In genomic region chr2:64565949-64566705, GRCh38 we compare ENCODE assay signal across 20 cellular contexts. TPM values are rescaled to one million over a fixed set of nuclear protein-coding genes. Genes with fewer than 3 reads are reported as not detected.
DNase-seq lines count a peak whose midpoint lies in the region; ATAC-seq and TF ChIP-seq lines count a peak whose summit lies in the region.
"Had no signal": no experiment of that assay in that cellular context is flagged by ENCODE, and none has a peak within 500 bp of the region (broad histone marks: within the 10 kb centered on the region; RNA-seq: fewer than 3 reads in every experiment).

No MANE protein-coding gene starts in this region.

- H3K9me3 Mint-ChIP-seq in CD8-positive, alpha-beta memory T cell = no peaks in the 10 kb centered on the region
- H3K9me3 Mint-ChIP-seq: activated naive CD4-positive, alpha-beta T cell treated with anti-CD3 and anti-CD28 coated beads, Interleukin-2, amount 10 ng/mL, durations not matched to agents 7 days and 5 days had no signal

- H3K4me3 Mint-ChIP-seq in CD8-positive, alpha-beta memory T cell = peak overlapping the region in 1 of 7 donors; percentile 3
- H3K4me3 Mint-ChIP-seq: activated naive CD4-positive, alpha-beta T cell treated with anti-CD3 and anti-CD28 coated beads, Interleukin-2, amount 10 ng/mL, durations not matched to agents 7 days and 5 days had no signal

- peak overlapping the region in 5 of 8 donors; percentile 12 to 75 (median 33) for H3K27ac Mint-ChIP-seq in CD8-positive, alpha-beta memory T cell
- H3K27ac Mint-ChIP-seq: activated naive CD4-positive, alpha-beta T cell treated with anti-CD3 and anti-CD28 coated beads, Interleukin-2, amount 10 ng/mL, durations not matched to agents 7 days and 5 days had no signal

- no peaks in the 10 kb centered on the region for H3K27me3 Mint-ChIP-seq in CD8-positive, alpha-beta memory T cell
- H3K27me3 Mint-ChIP-seq: activated naive CD4-positive, alpha-beta T cell treated with anti-CD3 and anti-CD28 coated beads, Interleukin-2, amount 10 ng/mL, durations not matched to agents 7 days and 5 days had no signal

- peaks cover 0 to 25% (median 10%) of the 10 kb centered on the region in 3 donors for H3K36me3 Mint-ChIP-seq in CD8-positive, alpha-beta memory T cell

- no peak overlapping the region for H3K27ac ChIP-seq in CD8-positive, alpha-beta memory T cell (ENCODE audit: low read depth, low read length)
- H3K27ac ChIP-seq: 22Rv1, body of pancreas, coronary artery, hepatocyte, SJCRH30, spleen had no signal

- POLR2A ChIA-PET in CD8-positive, alpha-beta memory T cell (lab: Charles Lee) = no interaction called here

- CTCF ChIA-PET in CD8-positive, alpha-beta memory T cell (lab: Charles Lee) = no interaction called here

- no peaks in the 10 kb centered on the region for H3K27me3 ChIP-seq in CD8-positive, alpha-beta memory T cell (ENCODE audit: insufficient read depth, low read length, poor library complexity, severe bottlenecking)
- H3K27me3 ChIP-seq: body of pancreas, hepatocyte, SJCRH30, spleen had no signal

- peaks cover 32 to 38% (median 38%) of the 10 kb centered on the region in 3 donors for H3K4me1 Mint-ChIP-seq in CD8-positive, alpha-beta memory T cell

- ATAC-seq in SK-N-SH treated with all-trans-retinoic acid at 6 μM for 48 hours (no peak), GM18498 (IDR thresholded peaks at IDR 0.05; ENCODE audit: unreplicated experiment) (no peak), GM21360 (IDR thresholded peaks at IDR 0.05; ENCODE audit: unreplicated experiment) (no peak), HG03520 (IDR thresholded peaks at IDR 0.05; ENCODE audit: unreplicated experiment) (no peak)
- ATAC-seq: body of pancreas had no signal

- H3K4me3 ChIP-seq in CD8-positive, alpha-beta memory T cell (ENCODE audit: low read length) = no peak overlapping the region
- H3K4me3 ChIP-seq: body of pancreas, coronary artery, hepatocyte, SJCRH30, spleen had no signal

- peak; percentile 27 for DNase-seq in NCI-H1105 treated with DMSO at 0.1 percent for 48 hours (lab: John Stamatoyannopoulos, UW)
- no peak for DNase-seq in NCI-H1105 (lab: John Stamatoyannopoulos, UW)
- no peak for DNase-seq in CD8-positive, alpha-beta memory T cell
- DNase-seq in left kidney (ENCODE audit: low read depth, low spot score) = peak; percentile 19
- DNase-seq: activated CD4-positive, alpha-beta T cell treated with anti-CD3 and anti-CD28 coated beads for 1 hour; activated naive CD4-positive, alpha-beta T cell treated with anti-CD3 and anti-CD28 coated beads, Interleukin-2, amount 10 ng/mL, durations not matched to agents 7 days and 5 days; body of pancreas; DMS153; kidney; NCI-H1694 treated with DMSO at 0.1 percent for 48 hours; NCI-H526; SJCRH30; spleen had no signal

- H3K9me3 ChIP-seq in CD8-positive, alpha-beta memory T cell (ENCODE audit: low read length) = no peaks in the 10 kb centered on the region
- H3K9me3 ChIP-seq: body of pancreas, SJCRH30, spleen had no signal

- H3K4me1 ChIP-seq in CD8-positive, alpha-beta memory T cell (ENCODE audit: insufficient read depth, low read length) = peaks cover 21% of the 10 kb centered on the region
- H3K4me1 ChIP-seq: SJCRH30 had no signal

- H3K36me3 ChIP-seq in CD8-positive, alpha-beta memory T cell (ENCODE audit: insufficient read depth, low read length) = peaks cover 2% of the 10 kb centered on the region

TF ChIP-seq in SK-N-SH treated with all-trans-retinoic acid at 6 μM for 48 hours, 23 proteins besides CTCF, POLR2A, EP300 and RAD21:
- TF ChIP-seq ZNF8 (CRISPR knock-in tag; IDR thresholded peaks at IDR 0.05) (0 out of 2 replicates have a peak, but pooled peaks have one; percentile 9), ESRRG (CRISPR knock-in tag; IDR thresholded peaks at IDR 0.05) (no peak)

RNA-seq across cellular contexts. Expression of gene AFTPH, which starts 42.0 kb away (rescaled TPM):
- total RNA-seq in CD8-positive, alpha-beta memory T cell = 10 to 100 TPM; 41.4 to 44.2 TPM
- 28.4 TPM for polyA plus RNA-seq in CD8-positive, alpha-beta memory T cell

Comparison
In these comparisons a context has a peak if more than half of its experiments do, and no peak if none do; other contexts are left out.
1. DNase-seq: peak in NCI-H1105 treated with DMSO at 0.1 percent for 48 hours (single experiment) and left kidney (single experiment); none in NCI-H1105 (single experiment) and CD8-positive, alpha-beta memory T cell (0 of 5).